In genomic region chr14:73685328-73685727, GRCh38 we compare ENCODE assay signal across 1 cellular context.
TF ChIP-seq lines count a peak whose summit lies in the region.

No MANE protein-coding gene starts in this region.

TF ChIP-seq in H1, 55 proteins besides CTCF, POLR2A, EP300 and RAD21:
- TF ChIP-seq SUZ12 (IDR thresholded peaks at IDR 0.05; ENCODE audit: low read length) (no peak), HDAC2 (IDR thresholded peaks at IDR 0.05; ENCODE audit: borderline replicate concordance in 1 of 2, low read depth in 2 of 2, low read length in 2 of 2) (no peak), POU5F1 (IDR thresholded peaks at IDR 0.05; ENCODE audit: low read depth, low read length) (no peak), RFX5 (IDR thresholded peaks at IDR 0.05; ENCODE audit: borderline replicate concordance, low read depth, low read length) (no peak), FOSL1 (IDR thresholded peaks at IDR 0.05; ENCODE audit: insufficient read depth, low read depth, low read length) (no peak), USF2 (IDR thresholded peaks at IDR 0.05; ENCODE audit: low read length) (no peak), CEBPB (IDR thresholded peaks at IDR 0.05; ENCODE audit: low read depth, low read length) (peak; percentile 81)
